ENCODE assay signal across 8 cellular contexts in genomic region chr14:103546651-103547454, GRCh38. TPM values are rescaled to one million over a fixed set of nuclear protein-coding genes. Genes with fewer than 3 reads are reported as not detected.
DNase-seq lines count a peak whose midpoint lies in the region; ATAC-seq, FAIRE-seq and TF ChIP-seq lines count a peak whose summit lies in the region.

No MANE protein-coding gene starts in this region.

- H3K27ac ChIP-seq in astrocyte (ENCODE audit: low read depth, low read length): no peak overlapping the region

- H3K27me3 Mint-ChIP-seq in astrocyte (ENCODE audit: low read depth, unreplicated experiment): no peaks in the 10 kb centered on the region

- H3K4me2 ChIP-seq in astrocyte (ENCODE audit: low read length): no peak overlapping the region

- H3K4me1 ChIP-seq in astrocyte (ENCODE audit: insufficient read depth, low read length): peaks cover 12% of the 10 kb centered on the region

- H3K36me3 Mint-ChIP-seq in astrocyte (ENCODE audit: low read depth, unreplicated experiment): peaks cover 2% of the 10 kb centered on the region

- H3K4me3 ChIP-seq in astrocyte (ENCODE audit: insufficient read depth, low read depth, low read length): no peak overlapping the region

- H3K9me3 Mint-ChIP-seq in astrocyte (ENCODE audit: unreplicated experiment): no peaks in the 10 kb centered on the region

- ATAC-seq in HG02885 (IDR thresholded peaks at IDR 0.05; ENCODE audit: poor library complexity, unreplicated experiment): no peak
- ATAC-seq in HG02763 (IDR thresholded peaks at IDR 0.05; ENCODE audit: unreplicated experiment): no peak

- DNase-seq in NCI-H1092 (lab: John Stamatoyannopoulos, UW) (peak; percentile 64), T1000 (lab: John Stamatoyannopoulos, UW) (peak; percentile 55), astrocyte (ENCODE audit: low read depth) (no peak), iPS-NIHi11 (ENCODE audit: low spot score) (peak; percentile 96)
- peak; percentile 60 for DNase-seq in stimulated activated CD4-positive, alpha-beta T cell treated with anti-CD3 and anti-CD28 coated beads, Interleukin-15, amount 100 ng/mL, for 48 hours (ENCODE audit: low read depth in 2 of 2)

- H3K4me1 Mint-ChIP-seq in astrocyte (ENCODE audit: low read depth, unreplicated experiment): peaks cover 4% of the 10 kb centered on the region

- H3K27me3 ChIP-seq in astrocyte (ENCODE audit: insufficient read depth, low read length): no peaks in the 10 kb centered on the region

- peaks cover 19% of the 10 kb centered on the region for H4K20me1 ChIP-seq in astrocyte (ENCODE audit: insufficient read depth, low read length)

- no peak overlapping the region for H2AFZ ChIP-seq in astrocyte (ENCODE audit: low read depth, low read length)

- H3K4me3 Mint-ChIP-seq in astrocyte (ENCODE audit: unreplicated experiment): no peak overlapping the region

- TF ChIP-seq CTCF in GM12874 (IDR thresholded peaks at IDR 0.05; ENCODE audit: insufficient read depth, low read depth, low read length): peak; percentile 90
- TF ChIP-seq CTCF in astrocyte (IDR thresholded peaks at IDR 0.05; ENCODE audit: insufficient read depth, low read depth, low read length): peak; percentile 52

- H3K9ac ChIP-seq in astrocyte (ENCODE audit: low read length): no peak overlapping the region

- no peaks in the 10 kb centered on the region for H3K9me3 ChIP-seq in astrocyte (ENCODE audit: insufficient read depth, low read depth, low read length)

- no peak overlapping the region for H3K27ac Mint-ChIP-seq in astrocyte (ENCODE audit: unreplicated experiment)

- FAIRE-seq in astrocyte (lab: Jason Lieb, UNC): no peak

- H3K79me2 ChIP-seq in astrocyte (ENCODE audit: insufficient read depth, low read length): no peaks in the 10 kb centered on the region

- no peaks in the 10 kb centered on the region for H3K36me3 ChIP-seq in astrocyte (ENCODE audit: insufficient read depth, low read length)

RNA-seq across cellular contexts. Expression of gene BAG5, which starts 15.6 kb away (rescaled TPM):
- 32.3 and 35.2 TPM in 2 replicates for total RNA-seq in astrocyte

RNA-seq across cellular contexts. Expression of gene COA8, which starts 15.9 kb away (rescaled TPM):
- 56.2 TPM in 2 replicates for total RNA-seq in astrocyte

RNA-seq across cellular contexts. Expression of gene TRMT61A, which starts 17.9 kb away (rescaled TPM):
- 11.9 and 12.4 TPM in 2 replicates for total RNA-seq in astrocyte

RNA-seq across cellular contexts. Expression of gene CKB, which starts 24.2 kb away (rescaled TPM):
- total RNA-seq in astrocyte: 174 and 178 TPM in 2 replicates
